In the genomic region with DNA sequence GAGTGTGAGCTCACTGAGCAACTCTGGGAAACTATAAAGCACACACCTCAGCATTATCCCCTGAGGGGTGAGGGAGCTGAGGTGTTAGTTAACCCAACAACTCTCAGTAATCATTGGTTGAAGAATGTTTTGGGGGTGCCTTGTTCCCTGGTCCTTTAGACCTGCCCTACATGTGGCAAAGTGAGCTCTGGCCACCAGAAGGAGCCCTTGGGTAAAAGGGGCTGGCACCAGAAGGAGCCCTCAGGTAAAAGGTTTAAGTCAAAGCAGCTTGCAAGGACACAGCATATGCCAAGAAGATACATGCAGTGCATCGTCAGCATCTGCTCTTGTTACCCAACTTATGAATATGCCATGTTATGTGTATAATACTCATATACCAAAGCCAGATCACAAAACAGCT, we compare ENCODE assay signal across 11 cellular contexts.
DNase-seq lines count a peak whose midpoint lies in the region; ATAC-seq and TF ChIP-seq lines count a peak whose summit lies in the region.
"Had no signal": no experiment of that assay in that cellular context is flagged by ENCODE, and none has a peak within 500 bp of the region (broad histone marks: within the 10 kb centered on the region; RNA-seq: fewer than 3 reads in every experiment).

No MANE protein-coding gene starts in this region.

- no peaks in the 10 kb centered on the region for H3K36me3 Mint-ChIP-seq in neural progenitor cell
- no peaks in the 10 kb centered on the region for H3K36me3 Mint-ChIP-seq in mesothelial cell of epicardium

- no peak overlapping the region for H3K4me2 ChIP-seq in neural progenitor cell

- H3K79me2 ChIP-seq in neural progenitor cell (ENCODE audit: low read depth) = no peaks in the 10 kb centered on the region

- DNase-seq in DMS 273 treated with DMSO at 0.1 percent for 48 hours (lab: John Stamatoyannopoulos, UW) = peak; percentile 2
- DNase-seq in Kasumi-1 (lab: John Stamatoyannopoulos, UW) = peak; percentile 1 to 26
- no peak for DNase-seq in brain microvascular endothelial cell
- peak; percentile 30 for DNase-seq in neural progenitor cell (ENCODE audit: low spot score)
- no peak for DNase-seq in NCI-H1694 (lab: John Stamatoyannopoulos, UW)
- no peak for DNase-seq in mesothelial cell of epicardium (ENCODE audit: low spot score in 2 of 2, unreplicated experiment in 2 of 2)
- DNase-seq in effector memory CD4-positive, alpha-beta T cell = no peak
- DNase-seq: activated CD4-positive, alpha-beta T cell treated with anti-CD3 and anti-CD28 coated beads for 48 hours; activated naive CD4-positive, alpha-beta T cell; NCI-H146 had no signal

- TF ChIP-seq CTCF in brain microvascular endothelial cell (IDR thresholded peaks at IDR 0.05; ENCODE audit: low read depth, low read length, missing control alignments) (peak; percentile 61), neural progenitor cell (IDR thresholded peaks at IDR 0.05) (peak; percentile 56), mesothelial cell of epicardium (IDR thresholded peaks at IDR 0.05; ENCODE audit: unreplicated experiment) (no peak)

- no peaks in the 10 kb centered on the region for H3K27me3 ChIP-seq in brain microvascular endothelial cell (replicated peaks)
- no peaks in the 10 kb centered on the region for H3K27me3 ChIP-seq in neural progenitor cell
- H3K27me3 ChIP-seq in effector memory CD4-positive, alpha-beta T cell (replicated peaks; ENCODE audit: control insufficient read depth, insufficient read depth, low read length, poor library complexity, severe bottlenecking) = no peaks in the 10 kb centered on the region

- H2AFZ ChIP-seq in neural progenitor cell (replicated peaks) = no peak overlapping the region

- no peaks in the 10 kb centered on the region for H4K20me1 ChIP-seq in neural progenitor cell (ENCODE audit: low read depth)

- H3K36me3 ChIP-seq in brain microvascular endothelial cell (replicated peaks) (no peaks in the 10 kb centered on the region), neural progenitor cell (no peaks in the 10 kb centered on the region)
- H3K36me3 ChIP-seq in effector memory CD4-positive, alpha-beta T cell (ENCODE audit: control insufficient read depth, insufficient read depth, low read length) = no peaks in the 10 kb centered on the region

- H3K4me3 ChIP-seq in brain microvascular endothelial cell (ENCODE audit: low read depth, low read length) (no peak overlapping the region), neural progenitor cell (no peak overlapping the region)
- no peak overlapping the region for H3K4me3 ChIP-seq in effector memory CD4-positive, alpha-beta T cell (ENCODE audit: insufficient read depth, low read depth, low read length, poor library complexity, severe bottlenecking)

- no peaks in the 10 kb centered on the region for H3K9me3 ChIP-seq in neural progenitor cell (ENCODE audit: low read depth)
- no peaks in the 10 kb centered on the region for H3K9me3 ChIP-seq in effector memory CD4-positive, alpha-beta T cell (ENCODE audit: control insufficient read depth, low read length)

- ATAC-seq in HG03457 (IDR thresholded peaks at IDR 0.05; ENCODE audit: unreplicated experiment) = no peak

- H3K27me3 Mint-ChIP-seq in neural progenitor cell (ENCODE audit: insufficient read depth, low read depth) = peaks cover 3% of the 10 kb centered on the region
- no peaks in the 10 kb centered on the region for H3K27me3 Mint-ChIP-seq in mesothelial cell of epicardium (ENCODE audit: low read depth)

- no peak overlapping the region for H3K4me3 Mint-ChIP-seq in neural progenitor cell
- H3K4me3 Mint-ChIP-seq in mesothelial cell of epicardium = no peak overlapping the region

- H3K4me1 Mint-ChIP-seq in neural progenitor cell = peaks cover 27% of the 10 kb centered on the region
- peaks cover 9% of the 10 kb centered on the region for H3K4me1 Mint-ChIP-seq in mesothelial cell of epicardium

- no peak overlapping the region for H3K9ac ChIP-seq in neural progenitor cell

- H3K27ac ChIP-seq in brain microvascular endothelial cell (no peak overlapping the region), neural progenitor cell (no peak overlapping the region)
- H3K27ac ChIP-seq in effector memory CD4-positive, alpha-beta T cell (ENCODE audit: insufficient read depth, low read length, poor library complexity, severe bottlenecking) = no peak overlapping the region

- H3K4me1 ChIP-seq in neural progenitor cell = peaks cover 11% of the 10 kb centered on the region
- H3K4me1 ChIP-seq in effector memory CD4-positive, alpha-beta T cell (ENCODE audit: control insufficient read depth, insufficient read depth, low read length, poor library complexity, severe bottlenecking) = no peaks in the 10 kb centered on the region

- H3K9me3 Mint-ChIP-seq in neural progenitor cell (peaks cover 6% of the 10 kb centered on the region), mesothelial cell of epicardium (peaks cover 4% of the 10 kb centered on the region)

- in situ Hi-C loops in brain microvascular endothelial cell (cut with HindIII; ENCODE audit: low pct_ligation_motif_present, low sequenced_read_pairs) = no loop called here

- H3K27ac Mint-ChIP-seq in neural progenitor cell (no peak overlapping the region), mesothelial cell of epicardium (no peak overlapping the region)

- no peaks in the 10 kb centered on the region for H3F3A ChIP-seq in neural progenitor cell (ENCODE audit: low read depth)

Comparison
In these comparisons a context has a peak if more than half of its experiments do, and no peak if none do; other contexts are left out.
1. DNase-seq: peak in DMS 273 treated with DMSO at 0.1 percent for 48 hours (single experiment), Kasumi-1 (2 of 2) and neural progenitor cell (single experiment); none in brain microvascular endothelial cell (single experiment), NCI-H1694 (single experiment), mesothelial cell of epicardium (0 of 2) and effector memory CD4-positive, alpha-beta T cell (0 of 3).